Comparison of ENCODE assay signal across 1 cellular context in the genomic region with DNA sequence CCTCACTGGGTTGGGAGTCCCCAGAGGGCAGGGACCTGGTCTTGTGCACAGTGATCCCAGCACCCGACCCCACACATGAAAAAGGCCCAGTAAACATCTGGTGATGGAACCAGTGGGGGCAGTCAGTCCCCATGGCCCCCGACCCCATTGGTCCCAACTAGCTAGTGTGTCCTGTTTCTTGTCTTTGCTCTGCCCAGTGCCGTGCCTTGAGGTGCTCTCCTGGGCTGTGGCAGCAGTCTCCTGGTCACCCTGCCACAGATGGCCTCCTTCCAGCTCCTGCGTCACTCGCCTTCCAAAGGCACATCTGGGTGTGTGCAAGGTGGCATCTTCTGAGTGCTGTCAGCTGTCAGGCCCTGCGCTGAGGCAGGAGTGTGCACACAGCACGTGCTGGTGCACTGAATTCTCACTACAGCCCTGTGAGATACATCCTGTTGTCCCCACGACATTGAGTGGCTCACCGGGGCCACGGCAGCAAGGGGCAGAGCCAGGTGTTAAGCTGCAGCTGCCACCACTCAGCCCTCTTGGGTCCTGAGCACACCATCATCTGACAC.
TF ChIP-seq lines count a peak whose summit lies in the region.

No MANE protein-coding gene starts in this region.

TF ChIP-seq in HepG2, 621 proteins besides CTCF, POLR2A, EP300 and RAD21:
- TF ChIP-seq AKNA (CRISPR knock-in tag; IDR thresholded peaks at IDR 0.05; ENCODE audit: borderline replicate concordance) = no peak
- peak; percentile 34 for TF ChIP-seq AGO2 (optimal IDR thresholded peaks at IDR 0.05; ENCODE audit: low read depth, low read length)
- TF ChIP-seq CHD4 (IDR thresholded peaks at IDR 0.05; ENCODE audit: borderline replicate concordance, low read length) = no peak
- TF ChIP-seq ZNF691 (CRISPR knock-in tag; IDR thresholded peaks at IDR 0.05; ENCODE audit: borderline replicate concordance, low read depth) = no peak
- no peak for TF ChIP-seq CEBPG (CRISPR knock-in tag; IDR thresholded peaks at IDR 0.05)
- 0 out of 2 replicates have a peak, but pooled peaks have one; percentile 28 for TF ChIP-seq TARDBP (CRISPR knock-in tag; IDR thresholded peaks at IDR 0.05)
- TF ChIP-seq ZNF776 (CRISPR knock-in tag; IDR thresholded peaks at IDR 0.05) = 0 out of 2 replicates have a peak, but pooled peaks have one; percentile 11
